Comparison of ENCODE assay signal across 16 cellular contexts in genomic region chr17:18056214-18056613, GRCh38. TPM values are rescaled to one million over a fixed set of nuclear protein-coding genes. Genes with fewer than 3 reads are reported as not detected.
DNase-seq lines count a peak whose midpoint lies in the region; ATAC-seq and TF ChIP-seq lines count a peak whose summit lies in the region.
"Had no signal": no experiment of that assay in that cellular context is flagged by ENCODE, and none has a peak within 500 bp of the region (broad histone marks: within the 10 kb centered on the region; RNA-seq: fewer than 3 reads in every experiment).

No MANE protein-coding gene starts in this region.

- H3K27ac ChIP-seq in C4-2B (peak overlapping the region; percentile 12; the same call in 1 of the 2 replicates), HCT116 (ENCODE audit: low read depth, low read length) (no peak overlapping the region), endodermal cell (ENCODE audit: low read depth, low read length) (no peak overlapping the region), lower lobe of right lung (no peak overlapping the region)

- no peaks in the 10 kb centered on the region for H4K20me1 ChIP-seq in HCT116 (ENCODE audit: insufficient read depth)

- H3K4me1 ChIP-seq in HCT116 (ENCODE audit: control insufficient read depth in 1 of 2, insufficient read depth in 2 of 2, low read length in 2 of 2) (no peaks in the 10 kb centered on the region), endodermal cell (ENCODE audit: control insufficient read depth, insufficient read depth, low read length) (no peaks in the 10 kb centered on the region), lower lobe of right lung (no peaks in the 10 kb centered on the region)
- H3K4me1 ChIP-seq: BE2C, Caco-2, HAP-1 had no signal

- H3K79me2 ChIP-seq in HCT116 (ENCODE audit: insufficient read depth, low read length) = no peaks in the 10 kb centered on the region

- no peak for TF ChIP-seq RAD21 in HCT116 (IDR thresholded peaks at IDR 0.05; ENCODE audit: low read depth)

- H3K9me3 ChIP-seq in HCT116 (ENCODE audit: control insufficient read depth in 1 of 2, insufficient read depth in 1 of 2, low read depth in 1 of 2, low read length in 2 of 2) = no peaks in the 10 kb centered on the region
- no peaks in the 10 kb centered on the region for H3K9me3 ChIP-seq in endodermal cell (ENCODE audit: control insufficient read depth, low read length)
- H3K9me3 ChIP-seq in lower lobe of right lung = no peaks in the 10 kb centered on the region
- H3K9me3 ChIP-seq: BE2C, Caco-2, HAP-1 had no signal

- no peaks in the 10 kb centered on the region for H3K4me1 Mint-ChIP-seq in endodermal cell

- TF ChIP-seq CTCF in C4-2B (conservative IDR thresholded peaks at IDR 0.05) (no peak), HCT116 (IDR thresholded peaks at IDR 0.05 in 2 of 3, conservative IDR thresholded peaks at IDR 0.05 in 1 of 3; ENCODE audit: borderline replicate concordance in 1 of 3, insufficient read depth in 1 of 3, low read depth in 2 of 3, low read length in 2 of 3) (no peak), endodermal cell (conservative IDR thresholded peaks at IDR 0.05) (peak; percentile 22), lower lobe of right lung (IDR thresholded peaks at IDR 0.05) (no peak)

- peaks cover 72% of the 10 kb centered on the region for H3K36me3 Mint-ChIP-seq in endodermal cell (ENCODE audit: low read depth)

- H3K9me3 Mint-ChIP-seq in endodermal cell = no peaks in the 10 kb centered on the region
- H3K9me3 Mint-ChIP-seq: CD14-positive monocyte; CD8-positive, alpha-beta T cell; HFFc6 had no signal

- H3K9me2 ChIP-seq in HCT116 (ENCODE audit: insufficient read depth) = no peaks in the 10 kb centered on the region

- DNase-seq in HCT116 (ENCODE audit: low read depth, low spot score) = no peak
- DNase-seq in UCSD-AML1 (lab: John Stamatoyannopoulos, UW; ENCODE audit: unreplicated experiment) = peak; percentile 25
- no peak for DNase-seq in endodermal cell
- DNase-seq in lower lobe of right lung = no peak
- no peak for DNase-seq in medulla oblongata (ENCODE audit: extremely low spot score)
- DNase-seq: BE2C; Caco-2; CD8-positive, alpha-beta T cell; GF-D8; GOT3; HFFc6 had no signal

- H3K27me3 ChIP-seq in HCT116 (ENCODE audit: insufficient read depth, low read length) (no peaks in the 10 kb centered on the region), endodermal cell (ENCODE audit: control insufficient read depth, insufficient read depth, low read length, poor library complexity, severe bottlenecking) (no peaks in the 10 kb centered on the region), lower lobe of right lung (ENCODE audit: low read depth) (no peaks in the 10 kb centered on the region)
- H3K27me3 ChIP-seq: BE2C had no signal

- POLR2A ChIA-PET in HCT116 (lab: Charles Lee) = no interaction called here

- H3K4me2 ChIP-seq in HCT116 (ENCODE audit: low read length) = no peak overlapping the region

- H3K36me3 ChIP-seq in HCT116 (ENCODE audit: control insufficient read depth in 1 of 2, insufficient read depth in 2 of 2, low read length in 2 of 2) = peaks cover 13 to 14% of the 10 kb centered on the region in 2 experiments; a peak in 3 of 4 replicates
- H3K36me3 ChIP-seq in endodermal cell (ENCODE audit: control insufficient read depth, insufficient read depth, low read length) = peaks cover 77% of the 10 kb centered on the region
- H3K36me3 ChIP-seq in lower lobe of right lung = peaks cover 81% of the 10 kb centered on the region
- H3K36me3 ChIP-seq: BE2C had no signal

- no peaks in the 10 kb centered on the region for H3K27me3 Mint-ChIP-seq in endodermal cell (ENCODE audit: insufficient read depth)

- RAD21 ChIA-PET in HCT116 (lab: Charles Lee; ENCODE audit: low non-redundant PET in 1 of 2, low total read pairs in 2 of 2, uncharacterized antibody in 2 of 2, unreplicated experiment in 2 of 2) = no interaction called here

- intact Hi-C loops in HCT116 (cut with micrococcal nuclease) = no loop called here
- intact Hi-C loops in lower lobe of right lung (cut with DNase I) = no loop called here

- H3K9ac ChIP-seq in HCT116 (ENCODE audit: low read length) = no peak overlapping the region
- no peak overlapping the region for H3K9ac ChIP-seq in endodermal cell (ENCODE audit: extremely low read depth, low read length, poor library complexity, severe bottlenecking)

- 93 to 94% methylated on average over 3 of the region's 3 CpGs for WGBS in endodermal cell (ENCODE audit: insufficient coverage in 1 of 2, insufficient read length in 1 of 2), 2 experiments

- no peak for TF ChIP-seq POLR2A in HCT116 (IDR thresholded peaks at IDR 0.05; ENCODE audit: borderline replicate concordance, extremely low read depth, insufficient read depth, insufficient read length)

- H3K4me3 ChIP-seq in HCT116 (replicated peaks in 1 of 2; ENCODE audit: low read depth in 1 of 2, low read length in 2 of 2) (no peak overlapping the region), endodermal cell (ENCODE audit: low read length) (no peak overlapping the region), lower lobe of right lung (no peak overlapping the region)
- H3K4me3 ChIP-seq: HAP-1, K562 had no signal

- H3K27ac Mint-ChIP-seq in endodermal cell = no peak overlapping the region
- H3K27ac Mint-ChIP-seq: CD8-positive, alpha-beta T cell; HFFc6 had no signal

- H3K4me3 Mint-ChIP-seq in endodermal cell = no peak overlapping the region
- H3K4me3 Mint-ChIP-seq: CD14-positive monocyte; CD8-positive, alpha-beta T cell; HFFc6 had no signal

- CTCF ChIA-PET in HCT116 (lab: Charles Lee) = no interaction called here

- no peak overlapping the region for H2AFZ ChIP-seq in HCT116 (ENCODE audit: low read depth, low read length, poor library complexity, severe bottlenecking)

- BruUV-seq in HCT116 (replicated peaks; lab: Mats Ljungman, UMichigan) = no TSS peak

- ATAC-seq in HCT116 (peak; percentile 74), GM18502 (IDR thresholded peaks at IDR 0.05; ENCODE audit: poor library complexity, unreplicated experiment) (no peak), lower lobe of right lung (no peak)
- ATAC-seq: CD8-positive, alpha-beta T cell; K562 had no signal

TF ChIP-seq in HCT116, 20 proteins besides CTCF, POLR2A, EP300 and RAD21:
- no peak for TF ChIP-seq POLR2AphosphoS5 (IDR thresholded peaks at IDR 0.05; ENCODE audit: low read depth, low read length)

RNA-seq across cellular contexts. Expression of gene GID4, which starts 17.0 kb away (rescaled TPM):
- total RNA-seq in HCT116 (2021; ENCODE audit: unreplicated experiment) = 10.8 TPM
- polyA plus RNA-seq in HCT116 (2012) = 6.5 and 7.2 TPM in 2 replicates
- 10 to 100 TPM; 20.5 to 20.8 TPM for total RNA-seq in endodermal cell
- polyA plus RNA-seq in endodermal cell (2013, experiment 1 of 2) = 17.2 TPM
- 17.1 TPM for polyA plus RNA-seq in endodermal cell (2013, experiment 2 of 2)
- total RNA-seq in lower lobe of right lung = 11.9 TPM

RNA-seq across cellular contexts. Expression of gene ATPAF2, which starts 17.2 kb away (rescaled TPM):
- 46.1 TPM for total RNA-seq in HCT116 (2021; ENCODE audit: unreplicated experiment)
- polyA plus RNA-seq in HCT116 (2012) = 22.9 and 31.0 TPM in 2 replicates
- 10 to 100 TPM; 31.4 to 50.8 TPM for total RNA-seq in endodermal cell
- polyA plus RNA-seq in endodermal cell (2013, experiment 1 of 2) = 40.7 TPM
- 44.1 TPM for polyA plus RNA-seq in endodermal cell (2013, experiment 2 of 2)
- 22.9 TPM for total RNA-seq in lower lobe of right lung

RNA-seq across cellular contexts. Expression of gene DRG2, which starts 31.5 kb away (rescaled TPM):
- 41.0 TPM for total RNA-seq in HCT116 (2021; ENCODE audit: unreplicated experiment)
- polyA plus RNA-seq in HCT116 (2012) = 32.5 and 34.5 TPM in 2 replicates
- total RNA-seq in endodermal cell = 10 to 100 TPM; 45.1 to 49.9 TPM
- 38.1 TPM for polyA plus RNA-seq in endodermal cell (2013, experiment 1 of 2)
- 38.7 TPM for polyA plus RNA-seq in endodermal cell (2013, experiment 2 of 2)
- total RNA-seq in lower lobe of right lung = 29.2 TPM

RNA-seq across cellular contexts. Expression of gene MYO15A, which starts 52.3 kb away (rescaled TPM):
- total RNA-seq in HCT116 (2021; ENCODE audit: unreplicated experiment) (2.8 TPM), endodermal cell (1 to 10 TPM; 1.7 to 2.4 TPM), lower lobe of right lung (3.3 TPM)
- polyA plus RNA-seq in HCT116 (2012) = 5.4 and 5.7 TPM in 2 replicates
- 5.2 TPM for polyA plus RNA-seq in endodermal cell (2013, experiment 1 of 2)
- 3.8 TPM for polyA plus RNA-seq in endodermal cell (2013, experiment 2 of 2)
- total RNA-seq: Caco-2 had no signal
